ENCODE assay signal across 20 cellular contexts in the genomic region with DNA sequence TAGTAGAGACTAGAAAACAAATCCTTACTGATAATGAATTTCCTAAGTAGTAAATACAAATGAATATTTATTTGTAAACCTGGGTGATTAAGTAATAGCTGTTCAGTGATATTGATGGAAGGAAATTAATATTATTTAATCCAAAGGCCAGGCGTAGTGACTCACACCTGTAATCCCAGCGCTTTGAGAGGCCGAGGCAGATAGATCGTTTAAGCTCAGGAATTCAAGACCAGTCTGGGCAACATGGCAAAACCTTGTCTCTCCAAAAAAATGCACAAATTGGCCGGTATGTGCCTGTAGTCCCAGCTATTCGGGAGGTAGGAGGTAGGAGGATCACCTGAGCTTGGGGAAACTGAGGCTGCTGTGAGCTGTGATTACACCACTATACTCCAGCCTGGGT.
DNase-seq lines count a peak whose midpoint lies in the region; ATAC-seq, FAIRE-seq and TF ChIP-seq lines count a peak whose summit lies in the region.
"Had no signal": no experiment of that assay in that cellular context is flagged by ENCODE, and none has a peak within 500 bp of the region (broad histone marks: within the 10 kb centered on the region; RNA-seq: fewer than 3 reads in every experiment).

No MANE protein-coding gene starts in this region.

- no peaks in the 10 kb centered on the region for H3K9me3 ChIP-seq in BLaER1 treated with 17β-estradiol and CSF1 and Interleukin-3, amounts not matched to agents 10 nM and 100 nM (replicated peaks in 1 of 11)
- H3K9me3 ChIP-seq in DOHH2 (ENCODE audit: control insufficient read depth, insufficient read depth, low read length) (no peaks in the 10 kb centered on the region), smooth muscle cell (replicated peaks; ENCODE audit: low read depth) (no peaks in the 10 kb centered on the region), T-helper 17 cell (ENCODE audit: control insufficient read depth, low read length, poor library complexity, severe bottlenecking) (no peaks in the 10 kb centered on the region)
- H3K9me3 ChIP-seq: SJCRH30 had no signal

- no peaks in the 10 kb centered on the region for H3K27me3 Mint-ChIP-seq in T-helper 17 cell
- H3K27me3 Mint-ChIP-seq: CD4-positive, CD25-positive, alpha-beta regulatory T cell had no signal

- peak; percentile 62 for DNase-seq in bronchial epithelial cell (ENCODE audit: low read depth)
- no peak for DNase-seq in smooth muscle cell (lab: John Stamatoyannopoulos, UW; ENCODE audit: unreplicated experiment)
- no peak for DNase-seq in DMS79 (lab: John Stamatoyannopoulos, UW)
- DNase-seq in T-helper 17 cell, result no peak
- no peak for DNase-seq in stimulated activated naive CD4-positive, alpha-beta T cell treated with Interleukin-2 at 50 U/mL for 16 hours (lab: John Stamatoyannopoulos, UW)
- DNase-seq: ACHN, COR-L47, EL, GM23248, NCI-H1417 treated with DMSO at 0.1 percent for 48 hours, NCI-H187 treated with DMSO at 0.1 percent for 48 hours, NCI-H2227 treated with DMSO at 0.1 percent for 48 hours, NCI-H510A treated with DMSO at 0.1 percent for 48 hours, NCI-H82, OCI-M1, SJCRH30 had no signal

- no peaks in the 10 kb centered on the region for H3F3A ChIP-seq in DOHH2 (ENCODE audit: control insufficient read depth, insufficient read depth)
- peaks cover 4% of the 10 kb centered on the region for H3F3A ChIP-seq in smooth muscle cell (ENCODE audit: low read depth)

- H3K79me2 ChIP-seq in DOHH2 (ENCODE audit: control insufficient read depth, low read length) (peaks cover 6% of the 10 kb centered on the region), smooth muscle cell (ENCODE audit: low read depth) (no peaks in the 10 kb centered on the region)

- ATAC-seq in T-helper 17 cell, result no peak
- ATAC-seq: HCT116 had no signal

- H3K4me1 Mint-ChIP-seq in T-helper 17 cell, result peaks cover 8% of the 10 kb centered on the region

- H3K4me3 Mint-ChIP-seq in T-helper 17 cell, result no peak overlapping the region

- H3K4me3 ChIP-seq in BLaER1 treated with 17β-estradiol and CSF1 and Interleukin-3, amounts not matched to agents 10 nM and 100 nM, result no peak overlapping the region
- H3K4me3 ChIP-seq in DOHH2 (ENCODE audit: low read length) (0 out of 2 replicates have a peak overlapping the region, but pooled peaks have one; percentile 23), bronchial epithelial cell (ENCODE audit: low read depth, low read length) (no peak overlapping the region), smooth muscle cell (no peak overlapping the region)
- H3K4me3 ChIP-seq: GM23248, SJCRH30 had no signal

- TF ChIP-seq CTCF in DOHH2 (IDR thresholded peaks at IDR 0.05; ENCODE audit: low read depth, low read length, poor library complexity, severe bottlenecking) (no peak), bronchial epithelial cell (IDR thresholded peaks at IDR 0.05; ENCODE audit: insufficient read depth, low read length, severe bottlenecking) (no peak), smooth muscle cell (IDR thresholded peaks at IDR 0.05; ENCODE audit: borderline replicate concordance, insufficient read depth, poor library complexity, severe bottlenecking) (no peak)

- no peak overlapping the region for H3K27ac Mint-ChIP-seq in T-helper 17 cell

- WGBS in smooth muscle cell (ENCODE audit: low lambda C conversion rate), result 76% methylated on average over 6 of the region's 6 CpGs

- no peaks in the 10 kb centered on the region for H3K36me3 Mint-ChIP-seq in T-helper 17 cell (ENCODE audit: low read depth)

- H3K4me2 ChIP-seq in BLaER1 treated with 17β-estradiol and CSF1 and Interleukin-3, amounts not matched to agents 10 nM and 100 nM, result peak overlapping the region in 9 of 11 experiments; percentile 4 to 48 (median 38); a peak in 8 of 22 replicates
- H3K4me2 ChIP-seq in DOHH2 (ENCODE audit: low read length) (peak overlapping the region; percentile 39), smooth muscle cell (no peak overlapping the region)

- H3K9me2 ChIP-seq in DOHH2 (replicated peaks; ENCODE audit: control insufficient read depth, low read length), result no peaks in the 10 kb centered on the region

- H3K27me3 ChIP-seq in BLaER1 treated with 17β-estradiol and CSF1 and Interleukin-3, amounts not matched to agents 10 nM and 100 nM, result no peaks in the 10 kb centered on the region
- no peaks in the 10 kb centered on the region for H3K27me3 ChIP-seq in DOHH2 (ENCODE audit: control insufficient read depth, low read length)
- no peaks in the 10 kb centered on the region for H3K27me3 ChIP-seq in bronchial epithelial cell (ENCODE audit: control insufficient read depth, insufficient read depth, low read length)
- no peaks in the 10 kb centered on the region for H3K27me3 ChIP-seq in smooth muscle cell (ENCODE audit: low read depth)
- H3K27me3 ChIP-seq: SJCRH30 had no signal

- H3K27ac ChIP-seq in BLaER1 treated with 17β-estradiol and CSF1 and Interleukin-3, amounts not matched to agents 10 nM and 100 nM, result no peak overlapping the region
- H3K27ac ChIP-seq in DOHH2 (ENCODE audit: low read depth, low read length) (no peak overlapping the region), smooth muscle cell (ENCODE audit: low read depth) (peak overlapping the region; percentile 76)
- H3K27ac ChIP-seq: GM23248, SJCRH30 had no signal

- no peak for FAIRE-seq in bronchial epithelial cell (lab: Jason Lieb, UNC)

- no peak overlapping the region for H3K9ac ChIP-seq in BLaER1 treated with 17β-estradiol and CSF1 and Interleukin-3, amounts not matched to agents 10 nM and 100 nM
- H3K9ac ChIP-seq in smooth muscle cell (ENCODE audit: low read depth), result no peak overlapping the region
- H3K9ac ChIP-seq: GM23248 had no signal

- peaks cover 0 to 7% (median 0%) of the 10 kb centered on the region in 11 experiments; a peak in 2 of 22 replicates for H3K36me3 ChIP-seq in BLaER1 treated with 17β-estradiol and CSF1 and Interleukin-3, amounts not matched to agents 10 nM and 100 nM
- H3K36me3 ChIP-seq in DOHH2 (ENCODE audit: control insufficient read depth, low read length), result no peaks in the 10 kb centered on the region
- peaks cover 3% of the 10 kb centered on the region for H3K36me3 ChIP-seq in bronchial epithelial cell (ENCODE audit: control insufficient read depth, insufficient read depth, low read length)
- no peaks in the 10 kb centered on the region for H3K36me3 ChIP-seq in smooth muscle cell (ENCODE audit: low read depth)
- H3K36me3 ChIP-seq: SJCRH30 had no signal

- peaks cover 8 to 22% (median 10%) of the 10 kb centered on the region in 10 experiments; a peak in 19 of 20 replicates for H3K4me1 ChIP-seq in BLaER1 treated with 17β-estradiol and CSF1 and Interleukin-3, amounts not matched to agents 10 nM and 100 nM
- H3K4me1 ChIP-seq in DOHH2 (ENCODE audit: control insufficient read depth, low read length) (peaks cover 24% of the 10 kb centered on the region), smooth muscle cell (ENCODE audit: low read depth) (peaks cover 6% of the 10 kb centered on the region)

- H2AFZ ChIP-seq in smooth muscle cell (ENCODE audit: low read depth), result no peak overlapping the region
- H2AFZ ChIP-seq: GM23248 had no signal

- H4K20me1 ChIP-seq in BLaER1 treated with 17β-estradiol and CSF1 and Interleukin-3, amounts not matched to agents 10 nM and 100 nM, result peaks cover 0 to 9% (median 0%) of the 10 kb centered on the region in 11 experiments; a peak in 5 of 22 replicates
- no peaks in the 10 kb centered on the region for H4K20me1 ChIP-seq in DOHH2 (ENCODE audit: control insufficient read depth, insufficient read depth, low read depth, low read length)
- no peaks in the 10 kb centered on the region for H4K20me1 ChIP-seq in smooth muscle cell (ENCODE audit: low read depth)
